Comparison of ENCODE assay signal across 8 cellular contexts in genomic region chr12:56007148-56007891, GRCh38. TPM values are rescaled to one million over a fixed set of nuclear protein-coding genes. Genes with fewer than 3 reads are reported as not detected.
DNase-seq lines count a peak whose midpoint lies in the region; ATAC-seq and TF ChIP-seq lines count a peak whose summit lies in the region.

No MANE protein-coding gene starts in this region.

- peak overlapping the region; percentile 89 for H3K27ac Mint-ChIP-seq in activated CD8-positive, alpha-beta T cell treated with anti-CD3 and anti-CD28 coated beads for 36 hours

- H3K36me3 Mint-ChIP-seq in activated CD8-positive, alpha-beta T cell treated with anti-CD3 and anti-CD28 coated beads for 36 hours (ENCODE audit: low read depth) = no peaks in the 10 kb centered on the region

- peak; percentile 80 for ATAC-seq in GM19035 (IDR thresholded peaks at IDR 0.05; ENCODE audit: unreplicated experiment)
- peak; percentile 61 for ATAC-seq in HG03520 (IDR thresholded peaks at IDR 0.05; ENCODE audit: unreplicated experiment)
- peak; percentile 84 for ATAC-seq in activated CD8-positive, alpha-beta T cell treated with anti-CD3 and anti-CD28 coated beads for 36 hours
- ATAC-seq in lower lobe of right lung = peak; percentile 96

- H3K9me3 Mint-ChIP-seq in activated CD8-positive, alpha-beta T cell treated with anti-CD3 and anti-CD28 coated beads for 36 hours = no peaks in the 10 kb centered on the region

- POLR2A ChIA-PET in AG04450 (lab: Yijun Ruan, JAX) = interaction anchor here (0.6 to 2.0 kb wide), 6 partner anchors 9 to 304 kb away, joined by 3 to 20 read pairs (median 6); partner anchors contain the start of genes IKZF4, RAB5B and SUOX
- POLR2A ChIA-PET in activated CD8-positive, alpha-beta T cell treated with anti-CD3 and anti-CD28 coated beads for 36 hours (lab: Charles Lee) = interaction anchor here (0.6 to 1.8 kb wide), 5 partner anchors 10 to 111 kb away, joined by 3 to 13 read pairs (median 3); partner anchors contain the start of genes SUOX and ZC3H10

- peak overlapping the region; percentile 68 for H3K4me3 ChIP-seq in AG04450 (ENCODE audit: low read depth, low read length)
- peak overlapping the region; percentile 77 for H3K4me3 ChIP-seq in lower lobe of right lung

- H3K27me3 ChIP-seq in AG04450 (ENCODE audit: control insufficient read depth, insufficient read depth, low read length) (no peaks in the 10 kb centered on the region), lower lobe of right lung (ENCODE audit: low read depth) (no peaks in the 10 kb centered on the region)

- H3K27ac ChIP-seq in AG04450 (ENCODE audit: low read depth, low read length) = no peak overlapping the region
- H3K27ac ChIP-seq in lower lobe of right lung = peak overlapping the region; percentile 88

- H3K27me3 Mint-ChIP-seq in activated CD8-positive, alpha-beta T cell treated with anti-CD3 and anti-CD28 coated beads for 36 hours = no peaks in the 10 kb centered on the region

- H3K4me3 Mint-ChIP-seq in activated CD8-positive, alpha-beta T cell treated with anti-CD3 and anti-CD28 coated beads for 36 hours = peak overlapping the region; percentile 85

- H3K9me3 ChIP-seq in AG04450 (ENCODE audit: control insufficient read depth, insufficient read depth, low read length) (no peaks in the 10 kb centered on the region), lower lobe of right lung (no peaks in the 10 kb centered on the region)

- TF ChIP-seq CTCF in AG04450 (IDR thresholded peaks at IDR 0.05; ENCODE audit: low read depth, low read length) (no peak), lower lobe of right lung (IDR thresholded peaks at IDR 0.05) (no peak)
- no peak for TF ChIP-seq CTCF in activated CD8-positive, alpha-beta T cell treated with anti-CD3 and anti-CD28 coated beads for 36 hours (IDR thresholded peaks at IDR 0.05)

- CTCF ChIA-PET in AG04450 (lab: Charles Lee) = interaction anchor here (0.5 to 5.5 kb wide), 4 partner anchors 11 to 205 kb away, joined by 3 to 49 read pairs (median 5); partner anchors contain the start of gene SUOX
- CTCF ChIA-PET in activated CD8-positive, alpha-beta T cell treated with anti-CD3 and anti-CD28 coated beads for 36 hours (lab: Charles Lee) = interaction anchor here (0.7 to 11.7 kb wide), 8 partner anchors 10 to 456 kb away, joined by 3 to 81 read pairs (median 4); partner anchors contain the start of genes PA2G4 and SUOX

- DNase-seq in AG04450 (ENCODE audit: low read depth, low spot score) (peak; percentile 53), NCI-H82 (lab: John Stamatoyannopoulos, UW) (peak; percentile 92), lower lobe of right lung (peak; percentile 90)
- DNase-seq in activated CD8-positive, alpha-beta T cell treated with anti-CD3 and anti-CD28 coated beads for 36 hours = peak; percentile 85
- peak; percentile 68 for DNase-seq in effector CD4-positive, alpha-beta T cell
- peak; percentile 73 to 75 for DNase-seq in stimulated activated CD4-positive, alpha-beta T cell treated with anti-CD3 and anti-CD28 coated beads, Interleukin-4, amount 100 ng/mL, for 4 hours

- intact Hi-C loops in activated CD8-positive, alpha-beta T cell treated with anti-CD3 and anti-CD28 coated beads for 36 hours (cut with micrococcal nuclease) = no loop called here
- intact Hi-C loops in lower lobe of right lung (cut with DNase I) = no loop called here

- H3K36me3 ChIP-seq in lower lobe of right lung = peaks cover 21% of the 10 kb centered on the region

- H3K4me1 Mint-ChIP-seq in activated CD8-positive, alpha-beta T cell treated with anti-CD3 and anti-CD28 coated beads for 36 hours (ENCODE audit: low read depth) = peaks cover 41% of the 10 kb centered on the region

- peaks cover 13% of the 10 kb centered on the region for H3K4me1 ChIP-seq in lower lobe of right lung

RNA-seq across cellular contexts. Expression of gene SUOX, which starts 10.2 kb away (rescaled TPM):
- 21.0 and 22.8 TPM in 2 replicates for polyA plus RNA-seq in AG04450 (2011; rRNA removed)
- polyA minus RNA-seq in AG04450 (2011; rRNA and poly(A)+ RNA removed) = 26.3 and 30.4 TPM in 2 replicates
- 1 to 10 TPM; 4.6 to 6.2 TPM for total RNA-seq in activated CD8-positive, alpha-beta T cell treated with anti-CD3 and anti-CD28 coated beads for 36 hours
- 23.3 TPM for total RNA-seq in lower lobe of right lung

RNA-seq across cellular contexts. Expression of gene IKZF4, which starts 13.5 kb away (rescaled TPM):
- polyA plus RNA-seq in AG04450 (2011; rRNA removed) = 3.9 and 4.7 TPM in 2 replicates
- 5.3 and 7.0 TPM in 2 replicates for polyA minus RNA-seq in AG04450 (2011; rRNA and poly(A)+ RNA removed)
- 10 to 100 TPM; 20.5 to 20.8 TPM for total RNA-seq in activated CD8-positive, alpha-beta T cell treated with anti-CD3 and anti-CD28 coated beads for 36 hours
- 13.1 TPM for total RNA-seq in lower lobe of right lung

RNA-seq across cellular contexts. Expression of gene RAB5B, which starts 33.4 kb away (rescaled TPM):
- 136 and 157 TPM in 2 replicates for polyA plus RNA-seq in AG04450 (2011; rRNA removed)
- 125 and 130 TPM in 2 replicates for polyA minus RNA-seq in AG04450 (2011; rRNA and poly(A)+ RNA removed)
- total RNA-seq in activated CD8-positive, alpha-beta T cell treated with anti-CD3 and anti-CD28 coated beads for 36 hours = 10 to 100 TPM; 26.0 to 32.4 TPM
- total RNA-seq in lower lobe of right lung = 138 TPM

RNA-seq across cellular contexts. Expression of gene RPS26, which starts 34.4 kb away (rescaled TPM):
- 348 and 382 TPM in 2 replicates for polyA plus RNA-seq in AG04450 (2011; rRNA removed)
- 332 and 336 TPM in 2 replicates for polyA minus RNA-seq in AG04450 (2011; rRNA and poly(A)+ RNA removed)
- total RNA-seq in activated CD8-positive, alpha-beta T cell treated with anti-CD3 and anti-CD28 coated beads for 36 hours = 10 to 100 TPM; 29.7 to 29.8 TPM
- total RNA-seq in lower lobe of right lung = 77.2 TPM

RNA-seq across cellular contexts. Expression of gene CDK2, which starts 40.7 kb away (rescaled TPM):
- polyA plus RNA-seq in AG04450 (2011; rRNA removed) = 30.6 and 38.8 TPM in 2 replicates
- 38.1 and 43.6 TPM in 2 replicates for polyA minus RNA-seq in AG04450 (2011; rRNA and poly(A)+ RNA removed)
- 10 to 100 TPM; 86.7 to 90.1 TPM for total RNA-seq in activated CD8-positive, alpha-beta T cell treated with anti-CD3 and anti-CD28 coated beads for 36 hours
- 22.2 TPM for total RNA-seq in lower lobe of right lung
